Comparison of ENCODE assay signal across 7 cellular contexts in the genomic region with DNA sequence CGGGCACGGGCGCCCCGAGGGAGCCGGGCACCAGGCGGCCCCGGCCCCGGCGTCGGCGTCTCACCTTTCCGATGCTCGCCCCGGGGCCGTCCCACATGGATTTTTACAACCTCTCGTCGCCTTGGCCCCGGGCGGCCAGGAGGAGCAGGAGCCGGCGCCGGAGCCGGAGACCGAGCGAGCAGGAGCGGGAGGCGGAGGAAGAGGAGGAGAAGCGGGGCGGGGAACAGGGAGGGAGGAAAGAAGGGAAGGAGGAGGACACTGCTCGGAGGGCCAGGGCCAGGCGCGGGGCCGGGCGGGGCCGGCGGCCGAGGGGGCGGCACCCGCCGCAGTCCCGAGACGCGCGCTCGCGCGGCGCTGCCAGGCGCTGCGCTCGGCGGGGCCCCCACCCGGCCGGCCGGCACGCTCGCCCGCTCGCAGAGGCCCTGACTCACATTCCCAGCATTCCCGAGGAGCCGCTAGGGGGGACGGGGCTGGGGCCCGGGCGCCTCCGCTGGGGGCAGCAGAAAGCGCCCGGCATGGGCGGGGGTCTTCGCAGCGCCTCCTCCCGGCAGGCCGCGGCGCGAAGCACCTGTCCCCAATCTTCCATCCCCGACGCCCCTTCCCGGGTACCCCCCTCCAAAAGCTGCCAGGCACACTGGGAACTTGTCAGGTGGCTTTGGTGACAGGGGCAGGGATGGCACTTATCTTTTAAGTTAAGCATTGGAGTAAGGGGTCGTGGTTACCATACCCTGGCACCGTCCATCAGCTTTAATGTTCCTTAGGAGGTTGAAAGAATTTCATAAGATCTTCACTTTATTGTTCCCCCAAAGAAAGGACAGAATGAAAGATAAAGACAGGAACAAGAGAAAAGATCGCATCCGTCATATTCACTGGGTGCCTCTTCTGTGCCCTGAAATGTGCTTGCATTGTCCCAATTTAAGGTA. TPM values are rescaled to one million over a fixed set of nuclear protein-coding genes. Genes with fewer than 3 reads are reported as not detected.
DNase-seq lines count a peak whose midpoint lies in the region; FAIRE-seq and TF ChIP-seq lines count a peak whose summit lies in the region.

A gene (minus strand): TSS at position 284 of the 923 bp plus-strand sequence.

- peaks cover 19 to 44% (median 26%) of the 10 kb centered on the region in 3 donors for H3K27me3 Mint-ChIP-seq in immature natural killer cell (ENCODE audit: low read depth in 3 of 3)

- 5% methylated on average over 3 of the region's 82 CpGs for whole genome bisulfite sequencing in mammary epithelial cell (ENCODE audit: low coverage, missing lambda C conversion rate)
- 4 to 9% (median 6%) methylated on average over 46 to 82 of the region's 82 CpGs for WGBS in small intestine, 3 donors

- H3K9me3 ChIP-seq in mammary epithelial cell (replicated peaks; ENCODE audit: insufficient read depth, low read length) (no peaks in the 10 kb centered on the region), small intestine (ENCODE audit: control insufficient read depth, low read depth) (no peaks in the 10 kb centered on the region)

- intact Hi-C loops in mammary epithelial cell (cut with micrococcal nuclease): loop anchor here (2.0 kb wide), 1 partner anchor 26 kb away; no protein-coding TSS in a partner anchor

- peaks cover 3 to 6% of the 10 kb centered on the region in 2 donors for H3K4me1 Mint-ChIP-seq in immature natural killer cell

- dilution Hi-C loops in mammary epithelial cell (cut with HindIII; ENCODE audit: low sequenced_read_pairs): no loop called here

- TF ChIP-seq CTCF in mammary epithelial cell (conservative IDR thresholded peaks at IDR 0.05 in 1 of 2, IDR thresholded peaks at IDR 0.05 in 1 of 2; ENCODE audit: extremely low read depth in 1 of 2, insufficient read depth in 1 of 2, low read depth in 1 of 2, low read length in 2 of 2): no peak
- no peak for TF ChIP-seq CTCF in GM20000 (IDR thresholded peaks at IDR 0.05; ENCODE audit: extremely low read depth, missing control alignments)

- no peaks in the 10 kb centered on the region for H3K27me3 ChIP-seq in mammary epithelial cell (ENCODE audit: insufficient read depth, low read length)
- peaks cover 0 to 18% of the 10 kb centered on the region in 2 donors for H3K27me3 ChIP-seq in small intestine (ENCODE audit: control insufficient read depth in 2 of 2, insufficient read depth in 2 of 2, low read length in 2 of 2)

- H3K9ac ChIP-seq in mammary epithelial cell (ENCODE audit: insufficient read depth, low read length): no peak within 1 kb of the TSS

- peak within 1 kb of the TSS; percentile 82 for H2AFZ ChIP-seq in mammary epithelial cell (ENCODE audit: low read depth, low read length)

- H3K4me1 ChIP-seq in mammary epithelial cell (ENCODE audit: insufficient read depth, low read length) (peaks cover 3% of the 10 kb centered on the region), small intestine (ENCODE audit: control insufficient read depth in 2 of 2, insufficient read depth in 1 of 2, low read depth in 1 of 2, low read length in 1 of 2) (peaks cover 0 to 6% of the 10 kb centered on the region in 2 donors)

- H3K4me3 ChIP-seq in GM08714 (ENCODE audit: low read length): peak within 1 kb of the TSS; percentile 20; the same call in 1 of the 2 replicates
- peak within 1 kb of the TSS; percentile 34 to 49 (median 47) for H3K4me3 ChIP-seq in mammary epithelial cell (replicated peaks in 1 of 3; ENCODE audit: insufficient read depth in 1 of 3, low read depth in 2 of 3, low read length in 3 of 3)
- H3K4me3 ChIP-seq in small intestine (ENCODE audit: low read depth in 1 of 2, low read length in 2 of 2): peak within 1 kb of the TSS; percentile 18 to 29

- H3K36me3 Mint-ChIP-seq in immature natural killer cell: no peaks in the 10 kb centered on the region

- CTCF ChIA-PET in mammary epithelial cell (lab: Charles Lee; ENCODE audit: low non-redundant PET): no interaction called here

- H4K20me1 ChIP-seq in mammary epithelial cell (ENCODE audit: insufficient read depth, low read length): no peaks in the 10 kb centered on the region

- peak within 1 kb of the TSS in 3 of 5 donors; percentile 21 to 44 (median 23) for H3K4me3 Mint-ChIP-seq in immature natural killer cell

- peak; percentile 32 for DNase-seq in NCI-H345 treated with DMSO at 0.1 percent for 48 hours (lab: John Stamatoyannopoulos, UW; ENCODE audit: unreplicated experiment)
- peak; percentile 27 for DNase-seq in mammary epithelial cell
- DNase-seq in immature natural killer cell: no peak
- no peak for DNase-seq in small intestine
- DNase-seq in GM20000 (ENCODE audit: low spot score): no peak
- no peak for DNase-seq in NOMO-1 treated with DMSO at 0.1 percent for 48 hours (lab: John Stamatoyannopoulos, UW; ENCODE audit: unreplicated experiment)

- H3K36me3 ChIP-seq in mammary epithelial cell (ENCODE audit: insufficient read depth, low read length): no peaks in the 10 kb centered on the region
- no peaks in the 10 kb centered on the region for H3K36me3 ChIP-seq in small intestine (ENCODE audit: control insufficient read depth in 2 of 2, insufficient read depth in 2 of 2, low read length in 2 of 2)

- BruUV-seq in mammary epithelial cell (replicated peaks; lab: Mats Ljungman, UMichigan): no TSS peak

- peak within 1 kb of the TSS; percentile 80 for H3K4me2 ChIP-seq in mammary epithelial cell (ENCODE audit: insufficient read depth, low read depth, low read length)

- H3K27ac ChIP-seq in mammary epithelial cell (ENCODE audit: insufficient read depth, low read depth, low read length) (no peak within 1 kb of the TSS), small intestine (ENCODE audit: low read depth in 1 of 2, low read length in 1 of 2) (no peak within 1 kb of the TSS)

- no peak for FAIRE-seq in small intestine (lab: Jason Lieb, UNC)

- peaks cover 0 to 11% (median 0%) of the 10 kb centered on the region in 6 donors for H3K9me3 Mint-ChIP-seq in immature natural killer cell

- no peak within 1 kb of the TSS for H3K27ac Mint-ChIP-seq in immature natural killer cell

- H3K79me2 ChIP-seq in mammary epithelial cell (ENCODE audit: insufficient read depth, low read length): no peaks in the 10 kb centered on the region

- in situ Hi-C loops in mammary epithelial cell (cut with MboI; ENCODE audit: low sequenced_read_pairs in 2 of 2): no loop called here

RNA-seq across cellular contexts. Expression of the gene that starts here (rescaled TPM):
- 1 to 10 TPM; 1.5 to 2.0 TPM for total RNA-seq in mammary epithelial cell
- polyA plus RNA-seq in mammary epithelial cell (0.39 TPM), immature natural killer cell (not detected), small intestine (under 1 TPM in 1 of 3 donors, not detected in 2; 0.73 TPM)
- polyA minus RNA-seq in mammary epithelial cell: not detected

Comparison
In these comparisons a context has a peak if more than half of its experiments do, and no peak if none do; other contexts are left out.
1. DNase-seq: peak in NCI-H345 treated with DMSO at 0.1 percent for 48 hours (single experiment) and mammary epithelial cell (single experiment); none in immature natural killer cell (0 of 3), small intestine (single experiment), GM20000 (single experiment) and NOMO-1 treated with DMSO at 0.1 percent for 48 hours (single experiment).
2. Peak in every context shown above with its lines, with median percentiles within 50 percentile points of each other: H3K4me3 ChIP-seq.